Comparison of ENCODE assay signal across 8 cellular contexts in genomic region chr1:32393136-32393535, GRCh38. TPM values are rescaled to one million over a fixed set of nuclear protein-coding genes. Genes with fewer than 3 reads are reported as not detected.
DNase-seq lines count a peak whose midpoint lies in the region; ATAC-seq and TF ChIP-seq lines count a peak whose summit lies in the region.

No MANE protein-coding gene starts in this region.

- peak overlapping the region; percentile 100 for H3K27ac Mint-ChIP-seq in neural crest cell (ENCODE audit: unreplicated experiment)

- H3K4me3 ChIP-seq in BLaER1 treated with 17β-estradiol and CSF1 and Interleukin-3, amounts not matched to agents 10 nM and 100 nM, result peak overlapping the region; percentile 66 to 90 (median 84)
- peak overlapping the region; percentile 89 for H3K4me3 ChIP-seq in NB4 (ENCODE audit: low read depth, low read length)
- peak overlapping the region; percentile 82 for H3K4me3 ChIP-seq in ectodermal cell (ENCODE audit: insufficient read depth, low read depth, low read length)

- peak overlapping the region; percentile 85 to 93 (median 89) for H3K9ac ChIP-seq in BLaER1 treated with 17β-estradiol and CSF1 and Interleukin-3, amounts not matched to agents 10 nM and 100 nM

- H3K27me3 Mint-ChIP-seq in neural crest cell (ENCODE audit: low read depth), result no peaks in the 10 kb centered on the region

- H3K9me3 Mint-ChIP-seq in neural crest cell, result no peaks in the 10 kb centered on the region

- no peak for TF ChIP-seq POLR2A in NB4 (IDR thresholded peaks at IDR 0.05; ENCODE audit: extremely low read depth, insufficient read length)

- WGBS in ectodermal cell, 2 experiments, result 93 to 95% methylated on average over 1 of the region's 1 CpG

- peak overlapping the region in 9 of 11 experiments; percentile 80 to 91 (median 86); a peak in 12 of 22 replicates for H3K27ac ChIP-seq in BLaER1 treated with 17β-estradiol and CSF1 and Interleukin-3, amounts not matched to agents 10 nM and 100 nM
- no peak overlapping the region for H3K27ac ChIP-seq in ectodermal cell (ENCODE audit: insufficient read depth, low read depth, low read length, poor library complexity, severe bottlenecking)

- ATAC-seq in GM18858 (IDR thresholded peaks at IDR 0.05; ENCODE audit: unreplicated experiment), result no peak

- peaks cover 25% of the 10 kb centered on the region for H3K4me1 Mint-ChIP-seq in neural crest cell

- peaks cover 36 to 51% (median 45%) of the 10 kb centered on the region in 11 experiments for H3K36me3 ChIP-seq in BLaER1 treated with 17β-estradiol and CSF1 and Interleukin-3, amounts not matched to agents 10 nM and 100 nM
- H3K36me3 ChIP-seq in ectodermal cell (ENCODE audit: control insufficient read depth, insufficient read depth, low read length), result peaks cover 9% of the 10 kb centered on the region

- no peaks in the 10 kb centered on the region for H3K36me3 Mint-ChIP-seq in neural crest cell (ENCODE audit: low read depth)

- H4K20me1 ChIP-seq in BLaER1 treated with 17β-estradiol and CSF1 and Interleukin-3, amounts not matched to agents 10 nM and 100 nM, result peaks cover 0 to 45% (median 19%) of the 10 kb centered on the region in 11 experiments; a peak in 10 of 22 replicates

- H3K4me1 ChIP-seq in BLaER1 treated with 17β-estradiol and CSF1 and Interleukin-3, amounts not matched to agents 10 nM and 100 nM, result peaks cover 36 to 62% (median 50%) of the 10 kb centered on the region in 10 experiments
- H3K4me1 ChIP-seq in ectodermal cell (ENCODE audit: control insufficient read depth, insufficient read depth, low read length), result peaks cover 6% of the 10 kb centered on the region

- H3K4me2 ChIP-seq in BLaER1 treated with 17β-estradiol and CSF1 and Interleukin-3, amounts not matched to agents 10 nM and 100 nM, result peak overlapping the region; percentile 80 to 96 (median 91)

- in situ Hi-C loops in GM13977 (cut with MboI; ENCODE audit: low pct_unique_long_range_greater_than_20kb, low sequenced_read_pairs, unreplicated experiment), result no loop called here

- H3K27me3 ChIP-seq in BLaER1 treated with 17β-estradiol and CSF1 and Interleukin-3, amounts not matched to agents 10 nM and 100 nM, result no peaks in the 10 kb centered on the region
- H3K27me3 ChIP-seq in ectodermal cell (ENCODE audit: control insufficient read depth, insufficient read depth, low read length, poor library complexity, severe bottlenecking), result no peaks in the 10 kb centered on the region

- 0 out of 22 replicates have a peak, but pooled peaks cover 0 to 5% (median 0%) of the 10 kb centered on the region in 11 experiments for H3K9me3 ChIP-seq in BLaER1 treated with 17β-estradiol and CSF1 and Interleukin-3, amounts not matched to agents 10 nM and 100 nM (replicated peaks in 1 of 11)
- H3K9me3 ChIP-seq in ectodermal cell (ENCODE audit: control insufficient read depth, low read length), result no peaks in the 10 kb centered on the region

- no peak for DNase-seq in NB4 (ENCODE audit: low read depth)
- DNase-seq in neural crest cell (ENCODE audit: low read depth, low spot score), result no peak
- DNase-seq in GM13977 (ENCODE audit: low spot score), result no peak
- no peak for DNase-seq in NCI-H1417 (lab: John Stamatoyannopoulos, UW)
- no peak for DNase-seq in occipital lobe (lab: John Stamatoyannopoulos, UW)

- no peak for TF ChIP-seq CTCF in NB4 (IDR thresholded peaks at IDR 0.05; ENCODE audit: low read depth, low read length)
- TF ChIP-seq CTCF in neural crest cell (conservative IDR thresholded peaks at IDR 0.05), result no peak
- no peak for TF ChIP-seq CTCF in GM13977 (IDR thresholded peaks at IDR 0.05; ENCODE audit: extremely low read depth, insufficient read depth, missing control alignments)

- peak overlapping the region; percentile 93 for H3K4me3 Mint-ChIP-seq in neural crest cell

RNA-seq across cellular contexts. Expression of gene BSDC1, which starts 1.1 kb away (rescaled TPM):
- polyA plus RNA-seq in ectodermal cell (2013, experiment 1 of 4), result 52.0 TPM
- polyA plus RNA-seq in ectodermal cell (2013, experiment 2 of 4), result 53.2 TPM
- 35.4 TPM for polyA plus RNA-seq in ectodermal cell (2013, experiment 3 of 4)
- polyA plus RNA-seq in ectodermal cell (2013, experiment 4 of 4), result 42.7 TPM
- total RNA-seq in neural crest cell (38.6 and 41.5 TPM in 2 replicates), occipital lobe (60.7 TPM)

RNA-seq across cellular contexts. Expression of gene TSSK3, which starts 30.8 kb away (rescaled TPM):
- polyA plus RNA-seq in ectodermal cell (2013, experiment 1 of 4), result 3.6 TPM
- 0.94 TPM for polyA plus RNA-seq in ectodermal cell (2013, experiment 2 of 4)
- 1.2 TPM for polyA plus RNA-seq in ectodermal cell (2013, experiment 3 of 4)
- 2.1 TPM for polyA plus RNA-seq in ectodermal cell (2013, experiment 4 of 4)
- total RNA-seq in neural crest cell (2.2 and 2.7 TPM in 2 replicates), occipital lobe (not detected)

RNA-seq across cellular contexts. Expression of gene FAM229A, which starts 30.9 kb away (rescaled TPM):
- 9.1 TPM for polyA plus RNA-seq in ectodermal cell (2013, experiment 1 of 4)
- 8.7 TPM for polyA plus RNA-seq in ectodermal cell (2013, experiment 2 of 4)
- 10.7 TPM for polyA plus RNA-seq in ectodermal cell (2013, experiment 3 of 4)
- polyA plus RNA-seq in ectodermal cell (2013, experiment 4 of 4), result 10.1 TPM
- total RNA-seq in neural crest cell (7.1 and 7.7 TPM in 2 replicates), occipital lobe (1.6 TPM)

RNA-seq across cellular contexts. Expression of gene MARCKSL1, which starts 57.1 kb away (rescaled TPM):
- polyA plus RNA-seq in ectodermal cell (2013, experiment 1 of 4), result 893 TPM
- 819 TPM for polyA plus RNA-seq in ectodermal cell (2013, experiment 2 of 4)
- 643 TPM for polyA plus RNA-seq in ectodermal cell (2013, experiment 3 of 4)
- polyA plus RNA-seq in ectodermal cell (2013, experiment 4 of 4), result 739 TPM
- total RNA-seq in neural crest cell (943 and 952 TPM in 2 replicates), occipital lobe (356 TPM)
